In the genomic region with DNA sequence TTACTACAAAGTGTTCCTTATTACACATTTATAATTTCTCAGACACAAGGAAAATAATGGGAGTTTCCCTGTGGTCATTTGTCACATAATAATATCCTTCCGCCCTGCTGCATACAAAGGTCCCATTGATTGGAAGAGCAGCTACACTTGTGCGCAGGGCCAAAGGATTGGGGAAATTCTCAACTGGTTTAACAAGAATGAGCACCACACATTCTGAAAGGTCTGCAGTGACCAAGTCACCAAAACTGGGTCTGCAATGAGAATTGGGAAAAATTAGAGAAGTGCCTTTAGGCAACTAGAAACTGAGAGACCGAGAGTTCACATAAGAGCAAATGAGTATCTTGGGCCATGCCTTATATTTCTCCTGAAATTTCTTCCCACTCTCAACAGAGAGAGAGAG, we compare ENCODE assay signal across 23 cellular contexts.
DNase-seq lines count a peak whose midpoint lies in the region; ATAC-seq and TF ChIP-seq lines count a peak whose summit lies in the region.
"Had no signal": no experiment of that assay in that cellular context is flagged by ENCODE, and none has a peak within 500 bp of the region (broad histone marks: within the 10 kb centered on the region; RNA-seq: fewer than 3 reads in every experiment).

No MANE protein-coding gene starts in this region.

- H3K9ac ChIP-seq in PC-3 (ENCODE audit: low read length) (peak overlapping the region; percentile 61), mammary epithelial cell (ENCODE audit: insufficient read depth, low read length) (no peak overlapping the region)

- no peaks in the 10 kb centered on the region for H3K27me3 ChIP-seq in PC-3 (ENCODE audit: low read length)
- H3K27me3 ChIP-seq in mammary epithelial cell (ENCODE audit: insufficient read depth, low read length): no peaks in the 10 kb centered on the region

- H3K36me3 ChIP-seq in PC-3 (ENCODE audit: low read depth, low read length): no peaks in the 10 kb centered on the region
- H3K36me3 ChIP-seq in mammary epithelial cell (ENCODE audit: insufficient read depth, low read length): no peaks in the 10 kb centered on the region
- H3K36me3 ChIP-seq: BE2C, HAP-1 had no signal

- H3K27ac Mint-ChIP-seq in neural crest cell (ENCODE audit: unreplicated experiment): peak overlapping the region; percentile 65
- H3K27ac Mint-ChIP-seq: CD14-positive monocyte; CD8-positive, alpha-beta memory T cell had no signal

- no peak overlapping the region for H2AFZ ChIP-seq in PC-3 (ENCODE audit: low read length)
- no peak overlapping the region for H2AFZ ChIP-seq in mammary epithelial cell (ENCODE audit: low read depth, low read length)

- peak overlapping the region; percentile 96 for H3K27ac ChIP-seq in PC-3 (ENCODE audit: low read length)
- no peak overlapping the region for H3K27ac ChIP-seq in mammary epithelial cell (ENCODE audit: insufficient read depth, low read depth, low read length)

- no peaks in the 10 kb centered on the region for H3K27me3 Mint-ChIP-seq in neural crest cell (ENCODE audit: low read depth)

- peaks cover 14% of the 10 kb centered on the region for H3F3A ChIP-seq in PC-3 (ENCODE audit: low read length, unreplicated experiment)

- intact Hi-C loops in PC-3 (cut with micrococcal nuclease) (loop anchor here (5.0 kb wide), 1 partner anchor 985 kb away; no protein-coding TSS in a partner anchor), mammary epithelial cell (cut with micrococcal nuclease) (no loop called here)

- H3K4me1 ChIP-seq in PC-3 (ENCODE audit: insufficient read depth, low read length) (peaks cover 47% of the 10 kb centered on the region), mammary epithelial cell (ENCODE audit: insufficient read depth, low read length) (peaks cover 36% of the 10 kb centered on the region)
- H3K4me1 ChIP-seq: BE2C had no signal

- BruUV-seq in PC-3 (replicated peaks; lab: Mats Ljungman, UMichigan): no TSS peak
- BruUV-seq in mammary epithelial cell (replicated peaks; lab: Mats Ljungman, UMichigan): no TSS peak

- no peaks in the 10 kb centered on the region for H3K9me3 Mint-ChIP-seq in neural crest cell
- H3K9me3 Mint-ChIP-seq: HFFc6 had no signal

- in situ Hi-C loops in mammary epithelial cell (cut with MboI; ENCODE audit: low sequenced_read_pairs in 2 of 2): no loop called here

- H3K9me3 ChIP-seq in PC-3 (ENCODE audit: low read length) (no peaks in the 10 kb centered on the region), mammary epithelial cell (replicated peaks; ENCODE audit: insufficient read depth, low read length) (no peaks in the 10 kb centered on the region)
- H3K9me3 ChIP-seq: BE2C, HAP-1 had no signal

- H3K9me2 ChIP-seq in PC-3 (replicated peaks; ENCODE audit: low read length): no peaks in the 10 kb centered on the region

- no peaks in the 10 kb centered on the region for H3K79me2 ChIP-seq in PC-3 (ENCODE audit: low read length)
- H3K79me2 ChIP-seq in mammary epithelial cell (ENCODE audit: insufficient read depth, low read length): no peaks in the 10 kb centered on the region

- 87% methylated on average over 3 of the region's 3 CpGs for WGBS in mammary epithelial cell (ENCODE audit: low coverage, missing lambda C conversion rate)

- peak overlapping the region; percentile 4 for H3K4me3 Mint-ChIP-seq in neural crest cell
- H3K4me3 Mint-ChIP-seq: CD14-positive monocyte; CD8-positive, alpha-beta memory T cell; HFFc6 had no signal

- DNase-seq in COLO829 (ENCODE audit: low spot score) (peak; percentile 83), PC-3 (peak; percentile 86), mammary epithelial cell (peak; percentile 37), neural crest cell (ENCODE audit: low read depth, low spot score) (no peak), NCI-H345 (lab: John Stamatoyannopoulos, UW) (no peak)
- DNase-seq: 8988T; ACHN; BE2C; CD8-positive, alpha-beta memory T cell; DMS153; DND-41; GOT3; HFFc6; Karpas-422; NCI-H1105 treated with DMSO at 0.1 percent for 48 hours; NCI-H2029; NCI-H446 treated with DMSO at 0.1 percent for 48 hours; NCI-H526 treated with DMSO at 0.1 percent for 48 hours had no signal

- H4K20me1 ChIP-seq in PC-3 (ENCODE audit: low read length) (no peaks in the 10 kb centered on the region), mammary epithelial cell (ENCODE audit: insufficient read depth, low read length) (no peaks in the 10 kb centered on the region)

- CTCF ChIA-PET in PC-3 (lab: Charles Lee) (no interaction called here), mammary epithelial cell (lab: Charles Lee; ENCODE audit: low non-redundant PET) (no interaction called here)

- H3K4me2 ChIP-seq in PC-3 (ENCODE audit: low read length): peak overlapping the region; percentile 49
- H3K4me2 ChIP-seq in mammary epithelial cell (ENCODE audit: insufficient read depth, low read depth, low read length): no peak overlapping the region

- ATAC-seq in PC-3 (peak; percentile 2; the same call in 1 of the 2 replicates), HG02852 (IDR thresholded peaks at IDR 0.05; ENCODE audit: unreplicated experiment) (no peak), GM19467 (IDR thresholded peaks at IDR 0.05; ENCODE audit: unreplicated experiment) (no peak), SK-N-SH treated with all-trans-retinoic acid at 6 μM for 48 hours (no peak)

- H3K36me3 Mint-ChIP-seq in neural crest cell (ENCODE audit: low read depth): peaks cover 11% of the 10 kb centered on the region
- H3K36me3 Mint-ChIP-seq: CD14-positive monocyte; CD8-positive, alpha-beta memory T cell had no signal

- POLR2A ChIA-PET in PC-3 (lab: Charles Lee; ENCODE audit: unreplicated experiment): no interaction called here

- no peak for TF ChIP-seq CTCF in PC-3 (conservative IDR thresholded peaks at IDR 0.05; ENCODE audit: low read depth, low read length)
- TF ChIP-seq CTCF in mammary epithelial cell (conservative IDR thresholded peaks at IDR 0.05 in 1 of 2, IDR thresholded peaks at IDR 0.05 in 1 of 2; ENCODE audit: extremely low read depth in 1 of 2, insufficient read depth in 1 of 2, low read depth in 1 of 2, low read length in 2 of 2): no peak
- TF ChIP-seq CTCF in neural crest cell (conservative IDR thresholded peaks at IDR 0.05): no peak

- H3K4me1 Mint-ChIP-seq in neural crest cell: peaks cover 32% of the 10 kb centered on the region
- H3K4me1 Mint-ChIP-seq: CD14-positive monocyte; CD8-positive, alpha-beta memory T cell had no signal

- dilution Hi-C loops in mammary epithelial cell (cut with HindIII; ENCODE audit: low sequenced_read_pairs): loop anchor here (5.0 kb wide), 1 partner anchor 50 kb away; no protein-coding TSS in a partner anchor

- H3K4me3 ChIP-seq in PC-3 (ENCODE audit: low read length): peak overlapping the region; percentile 5; the same call in 1 of the 2 replicates
- no peak overlapping the region for H3K4me3 ChIP-seq in mammary epithelial cell (replicated peaks in 1 of 3; ENCODE audit: insufficient read depth in 1 of 3, low read depth in 2 of 3, low read length in 3 of 3)
- H3K4me3 ChIP-seq: HAP-1 had no signal

TF ChIP-seq in SK-N-SH treated with all-trans-retinoic acid at 6 μM for 48 hours, 23 proteins besides CTCF, POLR2A, EP300 and RAD21 (continues in another document):
- TF ChIP-seq BACH2 (CRISPR knock-in tag; IDR thresholded peaks at IDR 0.05; ENCODE audit: borderline replicate concordance) (no peak), TSHZ2 (CRISPR knock-in tag; IDR thresholded peaks at IDR 0.05) (no peak), ARNTL (CRISPR knock-in tag; IDR thresholded peaks at IDR 0.05; ENCODE audit: borderline replicate concordance, low read depth) (no peak), ZNF8 (CRISPR knock-in tag; IDR thresholded peaks at IDR 0.05) (no peak), TCF4 (CRISPR knock-in tag; IDR thresholded peaks at IDR 0.05; ENCODE audit: borderline replicate concordance) (no peak), ESRRG (CRISPR knock-in tag; IDR thresholded peaks at IDR 0.05) (no peak), ZNF70 (CRISPR knock-in tag; IDR thresholded peaks at IDR 0.05) (no peak), ISL1 (CRISPR knock-in tag; IDR thresholded peaks at IDR 0.05) (no peak)
- TF ChIP-seq, protein P1, sequence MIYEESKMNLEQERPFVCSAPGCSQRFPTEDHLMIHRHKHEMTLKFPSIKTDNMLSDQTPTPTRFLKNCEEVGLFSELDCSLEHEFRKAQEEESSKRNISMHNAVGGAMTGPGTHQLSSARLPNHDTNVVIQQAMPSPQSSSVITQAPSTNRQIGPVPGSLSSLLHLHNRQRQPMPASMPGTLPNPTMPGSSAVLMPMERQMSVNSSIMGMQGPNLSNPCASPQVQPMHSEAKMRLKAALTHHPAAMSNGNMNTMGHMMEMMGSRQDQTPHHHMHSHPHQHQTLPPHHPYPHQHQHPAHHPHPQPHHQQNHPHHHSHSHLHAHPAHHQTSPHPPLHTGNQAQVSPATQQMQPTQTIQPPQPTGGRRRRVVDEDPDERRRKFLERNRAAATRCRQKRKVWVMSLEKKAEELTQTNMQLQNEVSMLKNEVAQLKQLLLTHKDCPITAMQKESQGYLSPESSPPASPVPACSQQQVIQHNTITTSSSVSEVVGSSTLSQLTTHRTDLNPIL (CRISPR knock-in tag; IDR thresholded peaks at IDR 0.05; ENCODE audit: low read depth): no peak

Comparison
In these comparisons a context has a peak if more than half of its experiments do, and no peak if none do; other contexts are left out.
1. DNase-seq: peak in COLO829 (single experiment), PC-3 (single experiment) and mammary epithelial cell (single experiment); none in neural crest cell (single experiment) and NCI-H345 (single experiment).